In the genomic region with DNA sequence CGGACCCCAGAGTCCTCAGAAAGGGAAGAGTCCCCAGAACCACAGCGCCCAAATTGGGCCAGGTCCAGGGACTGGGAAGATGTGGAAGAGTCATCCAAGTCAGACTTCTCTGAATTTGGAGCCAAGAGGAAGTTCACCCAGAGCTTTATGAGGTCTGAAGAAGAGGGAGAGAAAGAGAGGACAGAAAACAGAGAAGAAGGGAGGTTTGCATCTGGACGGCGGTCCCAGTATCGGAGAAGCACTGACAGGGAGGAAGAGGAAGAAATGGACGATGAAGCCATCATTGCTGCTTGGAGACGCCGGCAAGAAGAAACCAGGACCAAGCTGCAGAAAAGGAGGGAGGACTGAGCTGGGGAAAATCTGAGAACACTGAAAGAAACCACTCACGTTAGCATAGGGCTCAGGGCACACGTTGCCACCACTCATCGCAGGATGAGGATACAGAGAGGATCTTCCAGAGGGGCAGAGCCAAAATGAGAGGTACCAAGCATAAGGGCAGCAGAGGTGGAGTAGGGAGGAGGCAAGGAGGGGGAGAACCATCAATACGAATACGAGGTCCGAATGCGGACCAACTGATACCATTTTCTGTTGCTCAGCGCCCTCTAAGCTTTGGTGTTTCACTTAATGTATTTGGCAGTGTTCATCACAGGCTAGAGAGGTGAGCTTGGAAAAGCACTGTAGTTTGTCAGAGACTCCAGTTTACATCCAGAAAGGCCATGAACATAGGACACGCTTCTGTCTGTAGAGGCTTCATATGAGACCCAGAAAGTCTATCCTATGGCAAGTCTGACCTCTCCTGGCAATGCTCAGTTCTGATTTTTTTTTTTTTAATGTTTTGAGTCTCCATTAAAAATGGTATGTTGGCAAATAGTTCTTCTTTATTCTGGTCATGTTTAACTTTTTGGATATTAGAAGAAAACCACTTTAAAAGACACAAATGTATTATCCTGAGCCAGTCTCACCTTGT, we compare ENCODE assay signal across 1 cellular context.
TF ChIP-seq lines count a peak whose summit lies in the region.

No MANE protein-coding gene starts in this region.

TF ChIP-seq in H1, 55 proteins besides CTCF, POLR2A, EP300 and RAD21 (continued from another document):
- no peak for TF ChIP-seq CEBPB (IDR thresholded peaks at IDR 0.05; ENCODE audit: low read depth, low read length)
